1 cellular context compared by ENCODE assay signal in the genomic region with DNA sequence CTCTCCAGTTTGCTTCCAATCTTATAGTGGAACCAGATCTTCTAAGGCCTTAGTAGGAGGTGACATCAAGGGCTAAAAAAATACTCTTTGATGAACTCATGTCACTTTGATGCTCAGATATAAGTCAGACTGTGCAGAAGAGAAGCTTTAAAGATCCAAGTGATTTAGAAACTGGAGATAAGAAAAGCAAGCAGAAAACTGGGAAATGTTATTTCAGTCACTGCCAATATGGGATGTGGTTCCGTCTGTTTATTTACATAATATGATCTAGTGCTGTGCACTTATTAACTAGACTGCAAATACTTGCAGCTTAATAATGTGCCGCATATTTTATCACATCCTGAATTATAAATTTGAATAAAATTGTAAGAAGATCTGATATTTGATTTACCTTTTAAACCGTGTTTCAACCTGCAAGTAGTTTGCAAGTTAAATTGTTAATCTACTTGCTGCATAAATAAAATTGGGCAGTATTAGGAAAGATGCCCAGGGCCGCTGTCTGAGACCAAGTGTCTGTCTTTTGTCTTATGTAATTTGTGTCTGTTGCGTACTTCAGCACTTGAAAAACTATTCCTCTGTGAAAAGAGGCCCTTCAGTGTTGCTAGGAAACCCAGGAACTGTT.
TF ChIP-seq lines count a peak whose summit lies in the region.

No MANE protein-coding gene starts in this region.

TF ChIP-seq in HEK293, 187 proteins besides CTCF, POLR2A, EP300 and RAD21 (continued from another document and continues in another):
- TF ChIP-seq, protein P1, sequence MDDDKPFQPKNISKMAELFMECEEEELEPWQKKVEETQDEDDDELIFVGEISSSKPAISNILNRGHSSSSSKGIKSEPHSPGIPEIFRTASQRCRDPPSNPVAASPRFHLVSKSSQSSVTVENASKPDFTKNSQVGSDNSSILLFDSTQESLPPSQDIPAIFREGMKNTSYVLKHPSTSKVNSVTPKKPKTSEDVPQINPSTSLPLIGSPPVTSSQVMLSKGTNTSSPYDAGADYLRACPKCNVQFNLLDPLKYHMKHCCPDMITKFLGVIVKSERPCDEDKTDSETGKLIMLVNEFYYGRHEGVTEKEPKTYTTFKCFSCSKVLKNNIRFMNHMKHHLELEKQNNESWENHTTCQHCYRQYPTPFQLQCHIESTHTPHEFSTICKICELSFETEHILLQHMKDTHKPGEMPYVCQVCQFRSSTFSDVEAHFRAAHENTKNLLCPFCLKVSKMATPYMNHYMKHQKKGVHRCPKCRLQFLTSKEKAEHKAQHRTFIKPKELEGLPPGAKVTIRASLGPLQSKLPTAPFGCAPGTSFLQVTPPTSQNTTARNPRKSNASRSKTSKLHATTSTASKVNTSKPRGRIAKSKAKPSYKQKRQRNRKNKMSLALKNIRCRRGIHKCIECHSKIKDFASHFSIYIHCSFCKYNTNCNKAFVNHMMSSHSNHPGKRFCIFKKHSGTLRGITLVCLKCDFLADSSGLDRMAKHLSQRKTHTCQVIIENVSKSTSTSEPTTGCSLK (tag by site-specific recombination; IDR thresholded peaks at IDR 0.05): no peak
- TF ChIP-seq ZBTB1 (tag by site-specific recombination; IDR thresholded peaks at IDR 0.05) (no peak), ZNF223 (tag by site-specific recombination; IDR thresholded peaks at IDR 0.05) (no peak), ZFHX2 (tag by site-specific recombination; conservative IDR thresholded peaks at IDR 0.05) (no peak), ZNF10 (tag by site-specific recombination; IDR thresholded peaks at IDR 0.05) (0 out of 2 replicates have a peak, but pooled peaks have one; percentile 39), ZFP41 (tag by site-specific recombination; IDR thresholded peaks at IDR 0.05; ENCODE audit: borderline replicate concordance) (no peak), ZBTB48 (tag by site-specific recombination; IDR thresholded peaks at IDR 0.05) (no peak), MZF1 (tag by site-specific recombination; IDR thresholded peaks at IDR 0.05; ENCODE audit: borderline replicate concordance) (no peak), ZNF629 (tag by site-specific recombination; IDR thresholded peaks at IDR 0.05) (peak; percentile 63), OSR2 (tag by site-specific recombination; IDR thresholded peaks at IDR 0.05) (peak; percentile 96), ZNF239 (tag by site-specific recombination; IDR thresholded peaks at IDR 0.05) (no peak), ZNF658 (tag by site-specific recombination; IDR thresholded peaks at IDR 0.05) (no peak), ZNF155 (tag by site-specific recombination; IDR thresholded peaks at IDR 0.05) (no peak), ZNF19 (tag by site-specific recombination; IDR thresholded peaks at IDR 0.05; ENCODE audit: low read depth) (no peak), ZNF174 (tag by site-specific recombination; IDR thresholded peaks at IDR 0.05) (no peak), ZSCAN23 (tag by site-specific recombination; IDR thresholded peaks at IDR 0.05) (peak; percentile 68; the same call in 1 of the 2 replicates), ZNF843 (tag by site-specific recombination; IDR thresholded peaks at IDR 0.05) (0 out of 2 replicates have a peak, but pooled peaks have one; percentile 60), TRIM28 (IDR thresholded peaks at IDR 0.05; ENCODE audit: borderline replicate concordance, low read length) (peak; percentile 88), ZNF133 (tag by site-specific recombination; IDR thresholded peaks at IDR 0.05) (no peak), ZBTB17 (tag by site-specific recombination; IDR thresholded peaks at IDR 0.05) (0 out of 2 replicates have a peak, but pooled peaks have one; percentile 22)
- TF ChIP-seq, protein P2, sequence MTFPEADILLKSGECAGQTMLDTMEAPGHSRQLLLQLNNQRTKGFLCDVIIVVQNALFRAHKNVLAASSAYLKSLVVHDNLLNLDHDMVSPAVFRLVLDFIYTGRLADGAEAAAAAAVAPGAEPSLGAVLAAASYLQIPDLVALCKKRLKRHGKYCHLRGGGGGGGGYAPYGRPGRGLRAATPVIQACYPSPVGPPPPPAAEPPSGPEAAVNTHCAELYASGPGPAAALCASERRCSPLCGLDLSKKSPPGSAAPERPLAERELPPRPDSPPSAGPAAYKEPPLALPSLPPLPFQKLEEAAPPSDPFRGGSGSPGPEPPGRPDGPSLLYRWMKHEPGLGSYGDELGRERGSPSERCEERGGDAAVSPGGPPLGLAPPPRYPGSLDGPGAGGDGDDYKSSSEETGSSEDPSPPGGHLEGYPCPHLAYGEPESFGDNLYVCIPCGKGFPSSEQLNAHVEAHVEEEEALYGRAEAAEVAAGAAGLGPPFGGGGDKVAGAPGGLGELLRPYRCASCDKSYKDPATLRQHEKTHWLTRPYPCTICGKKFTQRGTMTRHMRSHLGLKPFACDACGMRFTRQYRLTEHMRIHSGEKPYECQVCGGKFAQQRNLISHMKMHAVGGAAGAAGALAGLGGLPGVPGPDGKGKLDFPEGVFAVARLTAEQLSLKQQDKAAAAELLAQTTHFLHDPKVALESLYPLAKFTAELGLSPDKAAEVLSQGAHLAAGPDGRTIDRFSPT (tag by site-specific recombination; IDR thresholded peaks at IDR 0.05): 0 out of 2 replicates have a peak, but pooled peaks have one; percentile 23
- TF ChIP-seq, protein P3, sequence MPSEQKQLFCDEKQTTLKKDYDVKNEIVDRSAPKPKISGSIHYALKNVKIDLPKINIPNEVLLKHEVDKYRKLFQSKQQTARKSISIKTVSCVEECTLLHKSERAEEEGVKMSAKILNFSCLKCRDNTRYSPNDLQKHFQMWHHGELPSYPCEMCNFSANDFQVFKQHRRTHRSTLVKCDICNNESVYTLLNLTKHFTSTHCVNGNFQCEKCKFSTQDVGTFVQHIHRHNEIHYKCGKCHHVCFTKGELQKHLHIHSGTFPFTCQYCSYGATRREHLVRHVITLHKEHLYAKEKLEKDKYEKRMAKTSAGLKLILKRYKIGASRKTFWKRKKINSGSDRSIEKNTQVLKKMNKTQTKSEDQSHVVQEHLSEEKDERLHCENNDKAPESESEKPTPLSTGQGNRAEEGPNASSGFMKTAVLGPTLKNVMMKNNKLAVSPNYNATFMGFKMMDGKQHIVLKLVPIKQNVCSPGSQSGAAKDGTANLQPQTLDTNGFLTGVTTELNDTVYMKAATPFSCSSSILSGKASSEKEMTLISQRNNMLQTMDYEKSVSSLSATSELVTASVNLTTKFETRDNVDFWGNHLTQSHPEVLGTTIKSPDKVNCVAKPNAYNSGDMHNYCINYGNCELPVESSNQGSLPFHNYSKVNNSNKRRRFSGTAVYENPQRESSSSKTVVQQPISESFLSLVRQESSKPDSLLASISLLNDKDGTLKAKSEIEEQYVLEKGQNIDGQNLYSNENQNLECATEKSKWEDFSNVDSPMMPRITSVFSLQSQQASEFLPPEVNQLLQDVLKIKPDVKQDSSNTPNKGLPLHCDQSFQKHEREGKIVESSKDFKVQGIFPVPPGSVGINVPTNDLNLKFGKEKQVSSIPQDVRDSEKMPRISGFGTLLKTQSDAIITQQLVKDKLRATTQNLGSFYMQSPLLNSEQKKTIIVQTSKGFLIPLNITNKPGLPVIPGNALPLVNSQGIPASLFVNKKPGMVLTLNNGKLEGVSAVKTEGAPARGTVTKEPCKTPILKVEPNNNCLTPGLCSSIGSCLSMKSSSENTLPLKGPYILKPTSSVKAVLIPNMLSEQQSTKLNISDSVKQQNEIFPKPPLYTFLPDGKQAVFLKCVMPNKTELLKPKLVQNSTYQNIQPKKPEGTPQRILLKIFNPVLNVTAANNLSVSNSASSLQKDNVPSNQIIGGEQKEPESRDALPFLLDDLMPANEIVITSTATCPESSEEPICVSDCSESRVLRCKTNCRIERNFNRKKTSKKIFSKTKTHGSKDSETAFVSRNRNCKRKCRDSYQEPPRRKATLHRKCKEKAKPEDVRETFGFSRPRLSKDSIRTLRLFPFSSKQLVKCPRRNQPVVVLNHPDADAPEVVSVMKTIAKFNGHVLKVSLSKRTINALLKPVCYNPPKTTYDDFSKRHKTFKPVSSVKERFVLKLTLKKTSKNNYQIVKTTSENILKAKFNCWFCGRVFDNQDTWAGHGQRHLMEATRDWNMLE (tag by site-specific recombination; conservative IDR thresholded peaks at IDR 0.05; ENCODE audit: low read depth): 0 out of 2 replicates have a peak, but pooled peaks have one; percentile 14
- TF ChIP-seq, protein P4, sequence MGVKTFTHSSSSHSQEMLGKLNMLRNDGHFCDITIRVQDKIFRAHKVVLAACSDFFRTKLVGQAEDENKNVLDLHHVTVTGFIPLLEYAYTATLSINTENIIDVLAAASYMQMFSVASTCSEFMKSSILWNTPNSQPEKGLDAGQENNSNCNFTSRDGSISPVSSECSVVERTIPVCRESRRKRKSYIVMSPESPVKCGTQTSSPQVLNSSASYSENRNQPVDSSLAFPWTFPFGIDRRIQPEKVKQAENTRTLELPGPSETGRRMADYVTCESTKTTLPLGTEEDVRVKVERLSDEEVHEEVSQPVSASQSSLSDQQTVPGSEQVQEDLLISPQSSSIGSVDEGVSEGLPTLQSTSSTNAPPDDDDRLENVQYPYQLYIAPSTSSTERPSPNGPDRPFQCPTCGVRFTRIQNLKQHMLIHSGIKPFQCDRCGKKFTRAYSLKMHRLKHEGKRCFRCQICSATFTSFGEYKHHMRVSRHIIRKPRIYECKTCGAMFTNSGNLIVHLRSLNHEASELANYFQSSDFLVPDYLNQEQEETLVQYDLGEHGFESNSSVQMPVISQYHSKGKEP (tag by site-specific recombination; IDR thresholded peaks at IDR 0.05): peak; percentile 57
- TF ChIP-seq, protein P5, sequence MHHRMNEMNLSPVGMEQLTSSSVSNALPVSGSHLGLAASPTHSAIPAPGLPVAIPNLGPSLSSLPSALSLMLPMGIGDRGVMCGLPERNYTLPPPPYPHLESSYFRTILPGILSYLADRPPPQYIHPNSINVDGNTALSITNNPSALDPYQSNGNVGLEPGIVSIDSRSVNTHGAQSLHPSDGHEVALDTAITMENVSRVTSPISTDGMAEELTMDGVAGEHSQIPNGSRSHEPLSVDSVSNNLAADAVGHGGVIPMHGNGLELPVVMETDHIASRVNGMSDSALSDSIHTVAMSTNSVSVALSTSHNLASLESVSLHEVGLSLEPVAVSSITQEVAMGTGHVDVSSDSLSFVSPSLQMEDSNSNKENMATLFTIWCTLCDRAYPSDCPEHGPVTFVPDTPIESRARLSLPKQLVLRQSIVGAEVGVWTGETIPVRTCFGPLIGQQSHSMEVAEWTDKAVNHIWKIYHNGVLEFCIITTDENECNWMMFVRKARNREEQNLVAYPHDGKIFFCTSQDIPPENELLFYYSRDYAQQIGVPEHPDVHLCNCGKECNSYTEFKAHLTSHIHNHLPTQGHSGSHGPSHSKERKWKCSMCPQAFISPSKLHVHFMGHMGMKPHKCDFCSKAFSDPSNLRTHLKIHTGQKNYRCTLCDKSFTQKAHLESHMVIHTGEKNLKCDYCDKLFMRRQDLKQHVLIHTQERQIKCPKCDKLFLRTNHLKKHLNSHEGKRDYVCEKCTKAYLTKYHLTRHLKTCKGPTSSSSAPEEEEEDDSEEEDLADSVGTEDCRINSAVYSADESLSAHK (tag by site-specific recombination; IDR thresholded peaks at IDR 0.05): peak; percentile 58; the same call in 1 of the 2 replicates
- TF ChIP-seq, protein P6, sequence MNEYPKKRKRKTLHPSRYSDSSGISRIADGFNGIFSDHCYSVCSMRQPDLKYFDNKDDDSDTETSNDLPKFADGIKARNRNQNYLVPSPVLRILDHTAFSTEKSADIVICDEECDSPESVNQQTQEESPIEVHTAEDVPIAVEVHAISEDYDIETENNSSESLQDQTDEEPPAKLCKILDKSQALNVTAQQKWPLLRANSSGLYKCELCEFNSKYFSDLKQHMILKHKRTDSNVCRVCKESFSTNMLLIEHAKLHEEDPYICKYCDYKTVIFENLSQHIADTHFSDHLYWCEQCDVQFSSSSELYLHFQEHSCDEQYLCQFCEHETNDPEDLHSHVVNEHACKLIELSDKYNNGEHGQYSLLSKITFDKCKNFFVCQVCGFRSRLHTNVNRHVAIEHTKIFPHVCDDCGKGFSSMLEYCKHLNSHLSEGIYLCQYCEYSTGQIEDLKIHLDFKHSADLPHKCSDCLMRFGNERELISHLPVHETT (tag by site-specific recombination; IDR thresholded peaks at IDR 0.05): peak; percentile 85; the same call in 1 of the 2 replicates
- TF ChIP-seq, protein P7, sequence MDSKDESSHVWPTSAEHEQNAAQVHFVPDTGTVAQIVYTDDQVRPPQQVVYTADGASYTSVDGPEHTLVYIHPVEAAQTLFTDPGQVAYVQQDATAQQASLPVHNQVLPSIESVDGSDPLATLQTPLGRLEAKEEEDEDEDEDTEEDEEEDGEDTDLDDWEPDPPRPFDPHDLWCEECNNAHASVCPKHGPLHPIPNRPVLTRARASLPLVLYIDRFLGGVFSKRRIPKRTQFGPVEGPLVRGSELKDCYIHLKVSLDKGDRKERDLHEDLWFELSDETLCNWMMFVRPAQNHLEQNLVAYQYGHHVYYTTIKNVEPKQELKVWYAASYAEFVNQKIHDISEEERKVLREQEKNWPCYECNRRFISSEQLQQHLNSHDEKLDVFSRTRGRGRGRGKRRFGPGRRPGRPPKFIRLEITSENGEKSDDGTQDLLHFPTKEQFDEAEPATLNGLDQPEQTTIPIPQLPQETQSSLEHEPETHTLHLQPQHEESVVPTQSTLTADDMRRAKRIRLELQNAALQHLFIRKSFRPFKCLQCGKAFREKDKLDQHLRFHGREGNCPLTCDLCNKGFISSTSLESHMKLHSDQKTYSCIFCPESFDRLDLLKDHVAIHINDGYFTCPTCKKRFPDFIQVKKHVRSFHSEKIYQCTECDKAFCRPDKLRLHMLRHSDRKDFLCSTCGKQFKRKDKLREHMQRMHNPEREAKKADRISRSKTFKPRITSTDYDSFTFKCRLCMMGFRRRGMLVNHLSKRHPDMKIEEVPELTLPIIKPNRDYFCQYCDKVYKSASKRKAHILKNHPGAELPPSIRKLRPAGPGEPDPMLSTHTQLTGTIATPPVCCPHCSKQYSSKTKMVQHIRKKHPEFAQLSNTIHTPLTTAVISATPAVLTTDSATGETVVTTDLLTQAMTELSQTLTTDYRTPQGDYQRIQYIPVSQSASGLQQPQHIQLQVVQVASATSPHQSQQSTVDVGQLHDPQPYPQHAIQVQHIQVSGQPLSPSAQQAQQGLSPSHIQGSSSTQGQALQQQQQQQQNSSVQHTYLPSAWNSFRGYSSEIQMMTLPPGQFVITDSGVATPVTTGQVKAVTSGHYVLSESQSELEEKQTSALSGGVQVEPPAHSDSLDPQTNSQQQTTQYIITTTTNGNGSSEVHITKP (tag by site-specific recombination; IDR thresholded peaks at IDR 0.05): peak; percentile 85
- TF ChIP-seq, protein P8, sequence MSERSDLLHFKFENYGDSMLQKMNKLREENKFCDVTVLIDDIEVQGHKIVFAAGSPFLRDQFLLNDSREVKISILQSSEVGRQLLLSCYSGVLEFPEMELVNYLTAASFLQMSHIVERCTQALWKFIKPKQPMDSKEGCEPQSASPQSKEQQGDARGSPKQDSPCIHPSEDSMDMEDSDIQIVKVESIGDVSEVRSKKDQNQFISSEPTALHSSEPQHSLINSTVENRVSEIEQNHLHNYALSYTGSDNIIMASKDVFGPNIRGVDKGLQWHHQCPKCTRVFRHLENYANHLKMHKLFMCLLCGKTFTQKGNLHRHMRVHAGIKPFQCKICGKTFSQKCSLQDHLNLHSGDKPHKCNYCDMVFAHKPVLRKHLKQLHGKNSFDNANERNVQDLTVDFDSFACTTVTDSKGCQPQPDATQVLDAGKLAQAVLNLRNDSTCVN (tag by site-specific recombination; optimal IDR thresholded peaks at IDR 0.05): no peak
- TF ChIP-seq, protein P9, sequence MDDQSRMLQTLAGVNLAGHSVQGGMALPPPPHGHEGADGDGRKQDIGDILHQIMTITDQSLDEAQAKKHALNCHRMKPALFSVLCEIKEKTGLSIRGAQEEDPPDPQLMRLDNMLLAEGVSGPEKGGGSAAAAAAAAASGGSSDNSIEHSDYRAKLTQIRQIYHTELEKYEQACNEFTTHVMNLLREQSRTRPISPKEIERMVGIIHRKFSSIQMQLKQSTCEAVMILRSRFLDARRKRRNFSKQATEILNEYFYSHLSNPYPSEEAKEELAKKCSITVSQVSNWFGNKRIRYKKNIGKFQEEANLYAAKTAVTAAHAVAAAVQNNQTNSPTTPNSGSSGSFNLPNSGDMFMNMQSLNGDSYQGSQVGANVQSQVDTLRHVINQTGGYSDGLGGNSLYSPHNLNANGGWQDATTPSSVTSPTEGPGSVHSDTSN (CRISPR knock-in tag; IDR thresholded peaks at IDR 0.05): no peak
